Comparison of ENCODE assay signal across 19 cellular contexts in genomic region chr5:31120642-31120948, GRCh38.
A peak's percentile ranks its signal among the peaks of the same experiment; 100 is the strongest.
DNase-seq lines count a peak whose midpoint lies in the region; ATAC-seq and FAIRE-seq lines count a peak whose summit lies in the region.
"Had no signal": no experiment of that assay in that cellular context is flagged by ENCODE, and none has a peak within 500 bp of the region (broad histone marks: within the 10 kb centered on the region; RNA-seq: fewer than 3 reads in every experiment).

No MANE protein-coding gene starts in this region.

- H2BK15ac ChIP-seq in neuronal stem cell (ENCODE audit: low read length), result no peak overlapping the region

- no peak overlapping the region for H3K23ac ChIP-seq in neuronal stem cell (ENCODE audit: low read depth, low read length, poor library complexity)

- H4K20me1 ChIP-seq in Karpas-422 (ENCODE audit: insufficient read depth, low read depth, low read length), result no peaks in the 10 kb centered on the region

- no peaks in the 10 kb centered on the region for H3K79me1 ChIP-seq in neuronal stem cell (ENCODE audit: low read depth, low read length)

- H2AK5ac ChIP-seq in neuronal stem cell (ENCODE audit: low read depth, low read length), result no peak overlapping the region

- ATAC-seq in HG03060 (IDR thresholded peaks at IDR 0.05; ENCODE audit: low read depth, unreplicated experiment), result peak; percentile 10
- ATAC-seq in HG02571 (IDR thresholded peaks at IDR 0.05; ENCODE audit: unreplicated experiment), result no peak
- ATAC-seq in GM18517 (IDR thresholded peaks at IDR 0.05; ENCODE audit: unreplicated experiment), result no peak
- ATAC-seq: A549 had no signal

- H3K4ac ChIP-seq in neuronal stem cell (ENCODE audit: low read length), result no peak overlapping the region

- 0 out of 2 replicates have a peak overlapping the region, but pooled peaks have one; percentile 9 for H2AFZ ChIP-seq in Karpas-422 (ENCODE audit: low read length)
- no peak overlapping the region for H2AFZ ChIP-seq in neuronal stem cell (ENCODE audit: low read length)

- H2BK5ac ChIP-seq in neuronal stem cell (ENCODE audit: low read length), result no peak overlapping the region

- no CpG with 5 or more reads among the region's 3 CpGs for WGBS in neuronal stem cell (ENCODE audit: extremely low coverage in 2 of 2, insufficient read length in 2 of 2, insufficient replicate concordance in 1 of 2), 2 donors

- H3K18ac ChIP-seq in neuronal stem cell (ENCODE audit: low read length), result no peak overlapping the region

- no peaks in the 10 kb centered on the region; the same call in 1 of the 2 replicates for H3K27me3 ChIP-seq in Karpas-422 (ENCODE audit: low read length)
- peaks cover 0 to 43% (median 0%) of the 10 kb centered on the region in 3 experiments for H3K27me3 ChIP-seq in neuronal stem cell (ENCODE audit: control insufficient read depth in 3 of 3, insufficient read depth in 3 of 3, low read depth in 1 of 3, low read length in 3 of 3)

- no peak overlapping the region for H3K4me3 ChIP-seq in Karpas-422 (ENCODE audit: low read length)
- H3K4me3 ChIP-seq in neuronal stem cell (ENCODE audit: low read length in 2 of 2), result no peak overlapping the region
- H3K4me3 ChIP-seq: A549 had no signal

- H3K36me3 ChIP-seq in Karpas-422 (ENCODE audit: insufficient read depth, low read length) (no peaks in the 10 kb centered on the region), neuronal stem cell (replicated peaks in 1 of 2; ENCODE audit: control insufficient read depth in 2 of 2, insufficient read depth in 2 of 2, low read length in 2 of 2) (no peaks in the 10 kb centered on the region)

- DNase-seq in Karpas-422 (no peak), neuronal stem cell (ENCODE audit: low spot score) (no peak)
- DNase-seq in activated CD8-positive, alpha-beta memory T cell treated with anti-CD3 and anti-CD28 coated beads, Interleukin-2, amount 50 U/mL, for 48 hours, result no peak
- DNase-seq: AML-193; CD4-positive, alpha-beta T cell; DMS153; DMS79; GDM1; H9; KBM-7 had no signal

- H2BK120ac ChIP-seq in neuronal stem cell (ENCODE audit: low read depth, low read length), result no peak overlapping the region

- H3K9me2 ChIP-seq in Karpas-422 (replicated peaks; ENCODE audit: insufficient read depth, low read length), result 0 out of 2 replicates have a peak, but pooled peaks cover 3% of the 10 kb centered on the region

- no peak overlapping the region for H3K14ac ChIP-seq in neuronal stem cell (ENCODE audit: low read length)

- no peak overlapping the region for H3K27ac ChIP-seq in Karpas-422 (ENCODE audit: low read length)
- peak overlapping the region; percentile 5 for H3K27ac ChIP-seq in neuronal stem cell (replicated peaks; ENCODE audit: low read length)
- H3K27ac ChIP-seq: 22Rv1, A549, C4-2B had no signal

- H3K4me2 ChIP-seq in Karpas-422 (ENCODE audit: low read depth, low read length, poor library complexity, severe bottlenecking) (no peak overlapping the region), neuronal stem cell (ENCODE audit: insufficient read depth, low read length, poor library complexity, severe bottlenecking) (no peak overlapping the region)
- H3K4me2 ChIP-seq: A549 had no signal

- no peaks in the 10 kb centered on the region for H3K79me2 ChIP-seq in Karpas-422 (ENCODE audit: low read length)

- no peak overlapping the region for H2BK12ac ChIP-seq in neuronal stem cell (ENCODE audit: low read length)

- H3K9ac ChIP-seq in Karpas-422 (ENCODE audit: low read length) (no peak overlapping the region), neuronal stem cell (ENCODE audit: low read depth, low read length, poor library complexity) (no peak overlapping the region)

- H4K8ac ChIP-seq in neuronal stem cell (ENCODE audit: low read depth, low read length), result no peak overlapping the region

- no peak overlapping the region for H4K91ac ChIP-seq in neuronal stem cell (ENCODE audit: low read depth, low read length, poor library complexity)

- no peaks in the 10 kb centered on the region for H3K9me3 ChIP-seq in Karpas-422 (ENCODE audit: low read length)
- H3K9me3 ChIP-seq in neuronal stem cell (replicated peaks in 1 of 2; ENCODE audit: control insufficient read depth in 2 of 2, insufficient read depth in 1 of 2, low read depth in 1 of 2, low read length in 2 of 2), result peaks cover 0 to 7% of the 10 kb centered on the region in 2 donors
- H3K9me3 ChIP-seq: A549 had no signal

- H3K4me1 ChIP-seq in Karpas-422 (ENCODE audit: low read length) (no peaks in the 10 kb centered on the region), neuronal stem cell (ENCODE audit: control insufficient read depth in 2 of 2, insufficient read depth in 1 of 2, low read depth in 1 of 2, low read length in 2 of 2) (peaks cover 11 to 18% of the 10 kb centered on the region in 2 donors)
- H3K4me1 ChIP-seq: A549 had no signal

- FAIRE-seq in islet of Langerhans (lab: Jason Lieb, UNC), result peak; percentile 95
- FAIRE-seq: A549, GM19239, H1 had no signal
